Comparison of ENCODE assay signal across 17 cellular contexts in the genomic region with DNA sequence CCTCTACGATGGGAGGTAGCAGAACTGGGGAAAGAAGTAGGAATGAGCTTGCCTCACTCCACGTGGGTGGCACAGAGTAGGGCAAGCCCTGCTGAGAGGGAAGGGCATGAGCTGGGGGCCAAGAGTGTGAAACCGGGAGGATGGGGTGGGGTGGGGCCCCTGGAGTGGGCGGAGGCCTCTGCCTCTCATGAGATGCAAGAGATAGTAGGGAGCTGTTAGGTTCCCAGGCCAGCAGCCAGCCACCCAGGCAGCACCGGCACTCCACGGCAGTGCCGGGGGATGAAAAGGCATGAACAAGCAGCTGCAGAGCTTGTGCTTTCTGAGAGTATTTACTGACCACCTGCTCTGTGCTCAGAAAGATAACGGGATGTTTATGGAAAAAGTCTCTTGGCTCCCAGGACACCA. TPM values are rescaled to one million over a fixed set of nuclear protein-coding genes. Genes with fewer than 3 reads are reported as not detected.
A peak's percentile ranks its signal among the peaks of the same experiment; 100 is the strongest.
DNase-seq lines count a peak whose midpoint lies in the region; ATAC-seq and TF ChIP-seq lines count a peak whose summit lies in the region.
"Had no signal": no experiment of that assay in that cellular context is flagged by ENCODE, and none has a peak within 500 bp of the region (broad histone marks: within the 10 kb centered on the region; RNA-seq: fewer than 3 reads in every experiment).

No MANE protein-coding gene starts in this region.

- DNase-seq in BE2C (peak; percentile 50), DMS53 treated with DMSO at 0.1 percent for 48 hours (lab: John Stamatoyannopoulos, UW; ENCODE audit: unreplicated experiment) (peak; percentile 29), left lobe of liver (ENCODE audit: low spot score) (peak; percentile 33), D341Med (ENCODE audit: low spot score) (no peak), NCI-H510A (lab: John Stamatoyannopoulos, UW) (no peak)
- DNase-seq: MV-4-11, NCI-H1694, NCI-H82, SIG-M5 had no signal

- no peaks in the 10 kb centered on the region for H3K27me3 ChIP-seq in BE2C

- H3K9me3 ChIP-seq in BE2C: no peaks in the 10 kb centered on the region
- H3K9me3 ChIP-seq: HAP-1 had no signal

- H3K4me3 Mint-ChIP-seq in activated T-helper 17 cell treated with anti-CD3 and anti-CD28 coated beads, Interleukin-2, amount 50 U/mL, for 72 hours: no peak overlapping the region

- TF ChIP-seq CTCF in BE2C (IDR thresholded peaks at IDR 0.05; ENCODE audit: low read depth, low read length): no peak

- H3K36me3 Mint-ChIP-seq in activated T-helper 17 cell treated with anti-CD3 and anti-CD28 coated beads, Interleukin-2, amount 50 U/mL, for 72 hours (ENCODE audit: low read depth): no peaks in the 10 kb centered on the region

- H3K27me3 Mint-ChIP-seq in activated T-helper 17 cell treated with anti-CD3 and anti-CD28 coated beads, Interleukin-2, amount 50 U/mL, for 72 hours: peaks cover 17% of the 10 kb centered on the region

- H3K4me1 Mint-ChIP-seq in activated T-helper 17 cell treated with anti-CD3 and anti-CD28 coated beads, Interleukin-2, amount 50 U/mL, for 72 hours: peaks cover 4% of the 10 kb centered on the region

- no peak overlapping the region for H3K4me3 ChIP-seq in BE2C (ENCODE audit: low read depth, low read length)
- H3K4me3 ChIP-seq: HAP-1 had no signal

- ATAC-seq in activated T-helper 17 cell treated with anti-CD3 and anti-CD28 coated beads, Interleukin-2, amount 50 U/mL, for 72 hours (replicated peaks): no peak
- ATAC-seq in left lobe of liver (no peak), HG02884 (IDR thresholded peaks at IDR 0.05; ENCODE audit: unreplicated experiment) (no peak), GM21717 (IDR thresholded peaks at IDR 0.05; ENCODE audit: unreplicated experiment) (no peak)

- H3K27ac Mint-ChIP-seq in activated T-helper 17 cell treated with anti-CD3 and anti-CD28 coated beads, Interleukin-2, amount 50 U/mL, for 72 hours: peak overlapping the region; percentile 48

- H3K36me3 ChIP-seq in BE2C: no peaks in the 10 kb centered on the region
- H3K36me3 ChIP-seq: HAP-1 had no signal

- H3K9me3 Mint-ChIP-seq in activated T-helper 17 cell treated with anti-CD3 and anti-CD28 coated beads, Interleukin-2, amount 50 U/mL, for 72 hours: no peaks in the 10 kb centered on the region

- H3K4me1 ChIP-seq in BE2C: no peaks in the 10 kb centered on the region
- H3K4me1 ChIP-seq: HAP-1 had no signal

RNA-seq across cellular contexts. Expression of gene PLA2G4E, which starts 24.4 kb away (rescaled TPM):
- polyA plus RNA-seq in BE2C (2012; ENCODE audit: insufficient read depth, insufficient read length, low read depth): not detected
- total RNA-seq in activated T-helper 17 cell treated with anti-CD3 and anti-CD28 coated beads, Interleukin-2, amount 50 U/mL, for 72 hours: under 1 TPM in 1 of 2 donors, not detected in 1; 0.13 TPM
- not detected for total RNA-seq in left lobe of liver
- total RNA-seq: HT-29, NCI-H460 had no signal
- polyA plus RNA-seq: AG04450, BJ had no signal

RNA-seq across cellular contexts. Expression of gene PLA2G4D, which starts 49.1 kb away (rescaled TPM):
- polyA plus RNA-seq in BE2C (2012; ENCODE audit: insufficient read depth, insufficient read length, low read depth): not detected
- total RNA-seq in activated T-helper 17 cell treated with anti-CD3 and anti-CD28 coated beads, Interleukin-2, amount 50 U/mL, for 72 hours: under 1 TPM in 1 of 2 donors, not detected in 1; 0.09 TPM
- not detected for total RNA-seq in left lobe of liver
- total RNA-seq: NCI-H460 had no signal
- polyA plus RNA-seq: AG04450, BJ had no signal

Comparison
In these comparisons a context has a peak if more than half of its experiments do, and no peak if none do; other contexts are left out.
1. DNase-seq: peak in BE2C (single experiment), DMS53 treated with DMSO at 0.1 percent for 48 hours (single experiment) and left lobe of liver (single experiment); none in D341Med (single experiment) and NCI-H510A (single experiment).